In genomic region chr2:212264227-212264626, GRCh38 we compare ENCODE assay signal across 18 cellular contexts.
"Had no signal": no experiment of that assay in that cellular context is flagged by ENCODE, and none has a peak within 500 bp of the region (broad histone marks: within the 10 kb centered on the region; RNA-seq: fewer than 3 reads in every experiment).

No MANE protein-coding gene starts in this region.

- H3K4me3 ChIP-seq: coronary artery, lower lobe of right lung, pancreas, spleen, stomach, thoracic aorta, transverse colon had no signal

- H3K27me3 ChIP-seq: pancreas, spleen, stomach, transverse colon had no signal

- H3K27ac ChIP-seq: coronary artery, lower lobe of right lung, pancreas, spleen, stomach, thoracic aorta, transverse colon had no signal

- ATAC-seq: left lobe of liver; lower lobe of right lung; natural killer cell treated with Interleukin-12 subunit alpha and Interleukin-12 subunit beta and Interleukin-15 and Interleukin-18, amount 100 ng/mL, for 72 hours; pancreas; sciatic nerve; stimulated activated naive B cell treated with anti-CD40 and anti-IgM and Interleukin-4, amounts not matched to agents 10 μg/mL and 1 μg/mL and 100 μg/mL, for 72 hours had no signal

- H3K9me3 ChIP-seq: lower lobe of right lung, pancreas, spleen, stomach, thoracic aorta, transverse colon had no signal

- DNase-seq: effector CD4-positive, alpha-beta T cell; foreskin melanocyte; kidney glomerular epithelial cell; lower lobe of right lung; occipital lobe; pancreas; spleen; stimulated activated CD4-positive, alpha-beta T cell treated with anti-CD3 and anti-CD28 coated beads, Interleukin-15, amount 100 ng/mL, for 24 hours; stimulated activated CD4-positive, alpha-beta T cell treated with anti-CD3 and anti-CD28 coated beads, Interleukin-1b, Interleukin-23, amount 100 ng/mL, for 48 hours; stimulated activated CD4-positive, alpha-beta T cell treated with anti-CD3 and anti-CD28 coated beads, Interleukin-4, amount 100 ng/mL, for 4 hours; stimulated activated naive B cell treated with anti-CD40 and anti-IgM and Interleukin-4, amounts not matched to agents 10 μg/mL and 1 μg/mL and 100 μg/mL, for 72 hours; stomach; transverse colon had no signal

- H3K36me3 ChIP-seq: lower lobe of right lung, pancreas, spleen, stomach, thoracic aorta, transverse colon had no signal

- H3K4me1 ChIP-seq: lower lobe of right lung, pancreas, spleen, stomach, transverse colon had no signal
